25 cellular contexts compared by ENCODE assay signal in genomic region chr17:60579090-60579489, GRCh38. TPM values are rescaled to one million over a fixed set of nuclear protein-coding genes. Genes with fewer than 3 reads are reported as not detected.
DNase-seq lines count a peak whose midpoint lies in the region; ATAC-seq, FAIRE-seq and TF ChIP-seq lines count a peak whose summit lies in the region.
"Had no signal": no experiment of that assay in that cellular context is flagged by ENCODE, and none has a peak within 500 bp of the region (broad histone marks: within the 10 kb centered on the region; RNA-seq: fewer than 3 reads in every experiment).

No MANE protein-coding gene starts in this region.

- in situ Hi-C loops in HepG2 (cut with HindIII; ENCODE audit: extremely low pct_ligation_motif_present, low pct_unique_long_range_greater_than_20kb): no loop called here

- H3K27me3 Mint-ChIP-seq in osteocyte (ENCODE audit: unreplicated experiment): no peaks in the 10 kb centered on the region
- H3K27me3 Mint-ChIP-seq: central memory CD8-positive, alpha-beta T cell; stimulated activated naive CD8-positive, alpha-beta T cell treated with anti-CD3 and anti-CD28 coated beads, Interleukin-15, amount 100 ng/mL, for 72 hours had no signal

- H3K79me2 ChIP-seq in SK-N-SH (ENCODE audit: insufficient read depth) (no peaks in the 10 kb centered on the region), HepG2 (ENCODE audit: insufficient read depth, low read length) (no peaks in the 10 kb centered on the region)

- no peak overlapping the region for H2AFZ ChIP-seq in SK-N-SH (ENCODE audit: low read depth)
- no peak overlapping the region for H2AFZ ChIP-seq in HepG2 (ENCODE audit: low read length)

- H3K4me2 ChIP-seq in SK-N-SH (no peak overlapping the region), HepG2 (ENCODE audit: low read depth, low read length) (no peak overlapping the region)

- no peaks in the 10 kb centered on the region for H3K9me3 Mint-ChIP-seq in osteocyte (ENCODE audit: unreplicated experiment)
- H3K9me3 Mint-ChIP-seq: activated naive CD4-positive, alpha-beta T cell treated with anti-CD3 and anti-CD28 coated beads, Interleukin-2, amount 10 ng/mL, durations not matched to agents 7 days and 5 days; CD4-positive, alpha-beta memory T cell; central memory CD8-positive, alpha-beta T cell; immature natural killer cell; stimulated activated naive CD8-positive, alpha-beta T cell treated with anti-CD3 and anti-CD28 coated beads, Interleukin-15, amount 100 ng/mL, for 72 hours; T-cell had no signal

- no peaks in the 10 kb centered on the region for H4K20me1 ChIP-seq in SK-N-SH (ENCODE audit: insufficient read depth)
- H4K20me1 ChIP-seq in HepG2 (ENCODE audit: insufficient read depth, low read length): no peaks in the 10 kb centered on the region

- H3K27ac Mint-ChIP-seq in osteocyte (ENCODE audit: unreplicated experiment): no peak overlapping the region
- H3K27ac Mint-ChIP-seq: activated naive CD4-positive, alpha-beta T cell treated with anti-CD3 and anti-CD28 coated beads, Interleukin-2, amount 10 ng/mL, durations not matched to agents 7 days and 5 days; CD4-positive, alpha-beta memory T cell; immature natural killer cell; stimulated activated naive CD8-positive, alpha-beta T cell treated with anti-CD3 and anti-CD28 coated beads, Interleukin-15, amount 100 ng/mL, for 72 hours; T-cell had no signal

- H3K27ac ChIP-seq in SK-N-SH (ENCODE audit: low read depth in 2 of 2, low read length in 1 of 2): no peak overlapping the region
- H3K27ac ChIP-seq in HepG2 (ENCODE audit: extremely low read length, insufficient read depth, low read length): no peak overlapping the region
- peak overlapping the region; percentile 24 for H3K27ac ChIP-seq in stomach smooth muscle (ENCODE audit: low read length)
- H3K27ac ChIP-seq: 22Rv1 had no signal

- H3K4me3 ChIP-seq in SK-N-SH (ENCODE audit: low read depth in 2 of 2, low read length in 1 of 2) (no peak overlapping the region), HepG2 (replicated peaks in 1 of 3; ENCODE audit: insufficient read depth in 1 of 3, low read depth in 2 of 3, low read length in 3 of 3) (no peak overlapping the region), stomach smooth muscle (ENCODE audit: low read length in 2 of 2) (no peak overlapping the region)
- H3K4me3 ChIP-seq: transverse colon had no signal

- TF ChIP-seq RAD21 in SK-N-SH (IDR thresholded peaks at IDR 0.05; ENCODE audit: low read length): no peak
- no peak for TF ChIP-seq RAD21 in HepG2 (CRISPR knock-in tag; IDR thresholded peaks at IDR 0.05)

- H3K36me3 Mint-ChIP-seq in osteocyte (ENCODE audit: unreplicated experiment): no peaks in the 10 kb centered on the region
- H3K36me3 Mint-ChIP-seq: activated naive CD4-positive, alpha-beta T cell treated with anti-CD3 and anti-CD28 coated beads, Interleukin-2, amount 10 ng/mL, durations not matched to agents 7 days and 5 days; CD4-positive, alpha-beta memory T cell; T-cell had no signal

- ATAC-seq in SK-N-SH treated with all-trans-retinoic acid at 6 μM for 48 hours: no peak
- no peak for ATAC-seq in HepG2
- no peak for ATAC-seq in HG03159 (IDR thresholded peaks at IDR 0.05; ENCODE audit: unreplicated experiment)
- ATAC-seq: PC-3; stimulated activated naive CD8-positive, alpha-beta T cell treated with anti-CD3 and anti-CD28 coated beads, Interleukin-15, amount 100 ng/mL, for 72 hours; T-cell had no signal

- H3K9ac ChIP-seq in SK-N-SH: no peak overlapping the region
- H3K9ac ChIP-seq in HepG2 (ENCODE audit: insufficient read depth, low read depth, low read length): no peak overlapping the region
- no peak overlapping the region for H3K9ac ChIP-seq in stomach smooth muscle (ENCODE audit: low read length in 2 of 2)

- H3F3A ChIP-seq in SK-N-SH (replicated peaks; ENCODE audit: insufficient read depth): peaks cover 14% of the 10 kb centered on the region

- H3K27me3 ChIP-seq in SK-N-SH (ENCODE audit: insufficient read depth) (no peaks in the 10 kb centered on the region), HepG2 (ENCODE audit: control insufficient read depth in 1 of 2, insufficient read depth in 2 of 2, low read length in 2 of 2) (no peaks in the 10 kb centered on the region), stomach smooth muscle (ENCODE audit: control insufficient read depth in 1 of 2, insufficient read depth in 2 of 2, low read length in 2 of 2) (no peaks in the 10 kb centered on the region)
- H3K27me3 ChIP-seq: transverse colon had no signal

- POLR2A ChIA-PET in SK-N-SH (lab: Yijun Ruan, JAX): interaction anchor here (0.7 kb wide), 1 partner anchor 488 kb away, joined by 4 read pairs; no protein-coding TSS in a partner anchor
- POLR2A ChIA-PET in HepG2 (lab: Yijun Ruan, JAX): no interaction called here

- H3K4me1 ChIP-seq in SK-N-SH (ENCODE audit: control insufficient read depth in 1 of 2, insufficient read depth in 2 of 2, low read depth in 1 of 2, low read length in 1 of 2): no peaks in the 10 kb centered on the region
- no peaks in the 10 kb centered on the region for H3K4me1 ChIP-seq in HepG2 (ENCODE audit: insufficient read depth, low read length)
- H3K4me1 ChIP-seq in stomach smooth muscle (ENCODE audit: control insufficient read depth, insufficient read depth, low read length): peaks cover 3% of the 10 kb centered on the region

- no peaks in the 10 kb centered on the region for H3K9me2 ChIP-seq in SK-N-SH

- intact Hi-C loops in HepG2 (cut with micrococcal nuclease; ENCODE audit: unreplicated experiment): no loop called here

- H3K36me3 ChIP-seq in SK-N-SH (replicated peaks in 1 of 2; ENCODE audit: control insufficient read depth in 1 of 2, insufficient read depth in 2 of 2, low read length in 1 of 2) (no peaks in the 10 kb centered on the region), HepG2 (replicated peaks in 1 of 2; ENCODE audit: control insufficient read depth in 1 of 2, insufficient read depth in 2 of 2, low read length in 2 of 2) (no peaks in the 10 kb centered on the region), stomach smooth muscle (ENCODE audit: control insufficient read depth in 2 of 2, insufficient read depth in 2 of 2, low read length in 2 of 2) (no peaks in the 10 kb centered on the region)
- H3K36me3 ChIP-seq: transverse colon had no signal

- H3K4me3 Mint-ChIP-seq in osteocyte (ENCODE audit: unreplicated experiment): no peak overlapping the region
- H3K4me3 Mint-ChIP-seq: activated naive CD4-positive, alpha-beta T cell treated with anti-CD3 and anti-CD28 coated beads, Interleukin-2, amount 10 ng/mL, durations not matched to agents 7 days and 5 days; central memory CD8-positive, alpha-beta T cell; immature natural killer cell; stimulated activated naive CD8-positive, alpha-beta T cell treated with anti-CD3 and anti-CD28 coated beads, Interleukin-15, amount 100 ng/mL, for 72 hours had no signal

- no TSS peak for BruUV-seq in HepG2 (replicated peaks; lab: Mats Ljungman, UMichigan)

- CTCF ChIA-PET in SK-N-SH (lab: Yijun Ruan, JAX): interaction anchor here (2.4 to 4.5 kb wide), 4 partner anchors 9 to 60 kb away, joined by 7 to 31 read pairs (median 14); no protein-coding TSS in a partner anchor
- CTCF ChIA-PET in HepG2 (lab: Yijun Ruan, JAX; ENCODE audit: low intra/inter-chr PET ratio, low total read pairs): no interaction called here

- TF ChIP-seq CTCF in SK-N-SH (IDR thresholded peaks at IDR 0.05) (no peak), HepG2 (CRISPR knock-in tag; IDR thresholded peaks at IDR 0.05) (no peak), GM10266 (IDR thresholded peaks at IDR 0.05; ENCODE audit: control insufficient read depth, insufficient read depth, low read depth, missing control alignments) (no peak), osteocyte (IDR thresholded peaks at IDR 0.05) (no peak)

- no peak for TF ChIP-seq EP300 in SK-N-SH (IDR thresholded peaks at IDR 0.05; ENCODE audit: borderline replicate concordance in 1 of 2, low read depth in 1 of 2, low read length in 1 of 2)
- TF ChIP-seq EP300 in HepG2 (IDR thresholded peaks at IDR 0.05; ENCODE audit: low read depth in 2 of 2, low read length in 2 of 2): no peak
- no peak for TF ChIP-seq EP300 in HepG2 (CRISPR knock-in tag; IDR thresholded peaks at IDR 0.05; ENCODE audit: borderline replicate concordance)

- DNase-seq in SK-N-SH (no peak), fibroblast of gingiva (ENCODE audit: low read depth) (peak; percentile 56), HepG2 (ENCODE audit: low spot score) (no peak), GM10266 (ENCODE audit: extremely low spot score) (no peak), osteocyte (ENCODE audit: extremely low spot score, unreplicated experiment) (no peak)
- DNase-seq: activated CD4-positive, alpha-beta T cell treated with anti-CD3 and anti-CD28 coated beads for 4 hours; activated naive CD4-positive, alpha-beta T cell treated with anti-CD3 and anti-CD28 coated beads, Interleukin-2, amount 10 ng/mL, durations not matched to agents 7 days and 5 days; activated T-cell treated with anti-CD3 and anti-CD28 coated beads, Interleukin-2, amount 50 U/mL, for 48 hours; aorta; CD4-positive, alpha-beta memory T cell; immature natural killer cell; NCI-H1092; NCI-H1930; NCI-H345; PC-3; SHP77 treated with DMSO at 0.1 percent for 48 hours; stimulated activated naive CD8-positive, alpha-beta T cell treated with anti-CD3 and anti-CD28 coated beads, Interleukin-15, amount 100 ng/mL, for 72 hours; T-cell; transverse colon had no signal

- WGBS in SK-N-SH (ENCODE audit: low lambda C conversion rate): 67% methylated on average over 2 of the region's 2 CpGs
- 61% methylated on average over 2 of the region's 2 CpGs for WGBS in HepG2 (ENCODE audit: low lambda C conversion rate)

- H3K9me3 ChIP-seq in SK-N-SH (no peaks in the 10 kb centered on the region), HepG2 (ENCODE audit: low read length) (no peaks in the 10 kb centered on the region), stomach smooth muscle (ENCODE audit: control insufficient read depth in 2 of 2, low read length in 2 of 2) (no peaks in the 10 kb centered on the region)
- H3K9me3 ChIP-seq: transverse colon had no signal

- peaks cover 10% of the 10 kb centered on the region for H3K4me1 Mint-ChIP-seq in osteocyte (ENCODE audit: unreplicated experiment)

- TF ChIP-seq POLR2A in HepG2 (IDR thresholded peaks at IDR 0.05; ENCODE audit: insufficient read depth in 1 of 2, low read depth in 2 of 2, low read length in 2 of 2): no peak

- FAIRE-seq in HepG2 (lab: Jason Lieb, UNC): no peak
- FAIRE-seq: GM12891 had no signal

RNA-seq across cellular contexts. Expression of gene PPM1D, which starts 20.9 kb away (rescaled TPM):
- polyA plus RNA-seq in SK-N-SH (2012; rRNA removed) (8.4 and 8.8 TPM in 2 replicates), HepG2 (2011; rRNA removed) (7.3 and 8.0 TPM in 2 replicates)
- polyA plus RNA-seq in SK-N-SH (2012; cell fraction: cytosol; rRNA removed): 11.1 TPM in 2 replicates
- polyA plus RNA-seq in SK-N-SH (2012; cell fraction: nucleus; rRNA removed): 7.6 and 11.9 TPM in 2 replicates
- total RNA-seq in HepG2 (2016; rRNA removed; fragmentation: Illumina TruSeq; extraction: Trizol) (26.2 and 32.3 TPM in 2 replicates), osteocyte (21.1 and 22.1 TPM in 2 replicates)
- total RNA-seq in HepG2 (2016; cell fraction: cytosol; rRNA removed; fragmentation: Illumina TruSeq; extraction: Trizol; ENCODE audit: low read depth): 24.3 and 34.3 TPM in 2 replicates
- total RNA-seq in HepG2 (2016; cell fraction: insoluble cytoplasmic fraction; rRNA removed; fragmentation: Illumina TruSeq; extraction: Trizol): 26.8 and 33.7 TPM in 2 replicates
- total RNA-seq in HepG2 (2016; cell fraction: membrane; rRNA removed; fragmentation: Illumina TruSeq; extraction: Trizol): 16.7 and 17.3 TPM in 2 replicates
- total RNA-seq in HepG2 (2016; cell fraction: nucleus; rRNA removed; fragmentation: Illumina TruSeq; extraction: Trizol): 18.8 and 22.5 TPM in 2 replicates
- 5.0 and 7.2 TPM in 2 replicates for polyA plus RNA-seq in HepG2 (2011; cell fraction: cytosol; rRNA removed)
- polyA plus RNA-seq in HepG2 (2011; cell fraction: nucleus; rRNA removed): 3.7 and 4.9 TPM in 2 replicates
- 11.2 and 12.0 TPM in 2 replicates for polyA plus RNA-seq in HepG2 (2012)
- polyA plus RNA-seq in HepG2 (2016; cell fraction: cytosol; fragmentation: Illumina TruSeq; extraction: Trizol; ENCODE audit: low read depth): 2.3 and 2.4 TPM in 2 replicates
- polyA plus RNA-seq in HepG2 (2016; cell fraction: insoluble cytoplasmic fraction; fragmentation: Illumina TruSeq; extraction: Trizol; ENCODE audit: low read depth): 39.7 and 39.9 TPM in 2 replicates
- polyA plus RNA-seq in HepG2 (2016; cell fraction: membrane; fragmentation: Illumina TruSeq; extraction: Trizol; ENCODE audit: low read depth): 7.4 and 8.2 TPM in 2 replicates
- polyA plus RNA-seq in HepG2 (2016; cell fraction: nucleus; fragmentation: Illumina TruSeq; extraction: Trizol; ENCODE audit: insufficient read depth, low read depth): 26.4 and 26.9 TPM in 2 replicates
- 11.5 and 16.5 TPM in 2 replicates for polyA minus RNA-seq in HepG2 (2011; rRNA and poly(A)+ RNA removed; ENCODE audit: low replicate concordance)
- polyA minus RNA-seq in HepG2 (2011; cell fraction: cytosol; rRNA and poly(A)+ RNA removed): 6.4 and 7.6 TPM in 2 replicates
- polyA minus RNA-seq in HepG2 (2011; cell fraction: nucleus; rRNA and poly(A)+ RNA removed): 9.3 and 11.1 TPM in 2 replicates

RNA-seq across cellular contexts. Expression of gene APPBP2, which starts 53.0 kb away (rescaled TPM):
- 7.6 and 12.5 TPM in 2 replicates for polyA plus RNA-seq in SK-N-SH (2012; rRNA removed)
- 12.2 and 13.3 TPM in 2 replicates for polyA plus RNA-seq in SK-N-SH (2012; cell fraction: cytosol; rRNA removed)
- 7.8 and 16.3 TPM in 2 replicates for polyA plus RNA-seq in SK-N-SH (2012; cell fraction: nucleus; rRNA removed)
- 45.8 and 68.8 TPM in 2 replicates for total RNA-seq in HepG2 (2016; rRNA removed; fragmentation: Illumina TruSeq; extraction: Trizol)
- 5.2 and 7.9 TPM in 2 replicates for total RNA-seq in HepG2 (2016; cell fraction: cytosol; rRNA removed; fragmentation: Illumina TruSeq; extraction: Trizol; ENCODE audit: low read depth)
- total RNA-seq in HepG2 (2016; cell fraction: insoluble cytoplasmic fraction; rRNA removed; fragmentation: Illumina TruSeq; extraction: Trizol): 49.0 and 68.2 TPM in 2 replicates
- 9.3 and 10.9 TPM in 2 replicates for total RNA-seq in HepG2 (2016; cell fraction: membrane; rRNA removed; fragmentation: Illumina TruSeq; extraction: Trizol)
- total RNA-seq in HepG2 (2016; cell fraction: nucleus; rRNA removed; fragmentation: Illumina TruSeq; extraction: Trizol): 23.2 and 23.8 TPM in 2 replicates
- 15.9 and 17.5 TPM in 2 replicates for polyA plus RNA-seq in HepG2 (2011; rRNA removed)
- 5.6 and 9.8 TPM in 2 replicates for polyA plus RNA-seq in HepG2 (2011; cell fraction: cytosol; rRNA removed)
- 7.9 and 10.8 TPM in 2 replicates for polyA plus RNA-seq in HepG2 (2011; cell fraction: nucleus; rRNA removed)
- polyA plus RNA-seq in HepG2 (2012): 19.1 and 29.9 TPM in 2 replicates
- 0.89 and 1.1 TPM in 2 replicates for polyA plus RNA-seq in HepG2 (2016; cell fraction: cytosol; fragmentation: Illumina TruSeq; extraction: Trizol; ENCODE audit: low read depth)
- polyA plus RNA-seq in HepG2 (2016; cell fraction: insoluble cytoplasmic fraction; fragmentation: Illumina TruSeq; extraction: Trizol; ENCODE audit: low read depth): 30.1 and 36.8 TPM in 2 replicates
- polyA plus RNA-seq in HepG2 (2016; cell fraction: membrane; fragmentation: Illumina TruSeq; extraction: Trizol; ENCODE audit: low read depth): 2.9 and 3.3 TPM in 2 replicates
- polyA plus RNA-seq in HepG2 (2016; cell fraction: nucleus; fragmentation: Illumina TruSeq; extraction: Trizol; ENCODE audit: insufficient read depth, low read depth): 22.3 and 23.3 TPM in 2 replicates
- polyA minus RNA-seq in HepG2 (2011; rRNA and poly(A)+ RNA removed; ENCODE audit: low replicate concordance): 18.9 and 33.5 TPM in 2 replicates
- polyA minus RNA-seq in HepG2 (2011; cell fraction: cytosol; rRNA and poly(A)+ RNA removed): 26.9 and 27.8 TPM in 2 replicates
- 31.4 and 41.6 TPM in 2 replicates for polyA minus RNA-seq in HepG2 (2011; cell fraction: nucleus; rRNA and poly(A)+ RNA removed)
- total RNA-seq in osteocyte: 51.7 and 65.0 TPM in 2 replicates
